33 cellular contexts compared by ENCODE assay signal in genomic region chr18:37986665-37987064, GRCh38.
"Had no signal": no experiment of that assay in that cellular context is flagged by ENCODE, and none has a peak within 500 bp of the region (broad histone marks: within the 10 kb centered on the region; RNA-seq: fewer than 3 reads in every experiment).

No MANE protein-coding gene starts in this region.

- H3K36me3 Mint-ChIP-seq: activated CD8-positive, alpha-beta memory T cell treated with anti-CD3 and anti-CD28 coated beads, Interleukin-2, amount 10 ng/mL, durations not matched to agents 7 days and 5 days; activated naive CD4-positive, alpha-beta T cell treated with anti-CD3 and anti-CD28 coated beads, Interleukin-2, amount 10 ng/mL, durations not matched to agents 7 days and 5 days; activated naive CD8-positive, alpha-beta T cell had no signal

- H3K27me3 Mint-ChIP-seq: activated CD4-positive, alpha-beta memory T cell treated with anti-CD3 and anti-CD28 coated beads, Interleukin-2, amount 10 ng/mL, durations not matched to agents 7 days and 5 days; activated CD8-positive, alpha-beta memory T cell treated with anti-CD3 and anti-CD28 coated beads, Interleukin-2, amount 10 ng/mL, durations not matched to agents 7 days and 5 days; activated naive CD4-positive, alpha-beta T cell treated with anti-CD3 and anti-CD28 coated beads, Interleukin-2, amount 10 ng/mL, durations not matched to agents 7 days and 5 days; activated naive CD8-positive, alpha-beta T cell; central memory CD8-positive, alpha-beta T cell had no signal

- H3K9me3 Mint-ChIP-seq: activated naive CD4-positive, alpha-beta T cell treated with anti-CD3 and anti-CD28 coated beads, Interleukin-2, amount 10 ng/mL, durations not matched to agents 7 days and 5 days had no signal

- H3K27ac ChIP-seq: brain microvascular endothelial cell, cardiac muscle cell, PC-9, RWPE1, WERI-Rb-1 had no signal

- FAIRE-seq: RCC 7860 had no signal

- H3K36me3 ChIP-seq: brain microvascular endothelial cell, cardiac muscle cell, WERI-Rb-1 had no signal

- H3K4me3 ChIP-seq: cardiac muscle cell, PC-9 had no signal

- H3K27ac Mint-ChIP-seq: activated CD4-positive, alpha-beta memory T cell treated with anti-CD3 and anti-CD28 coated beads, Interleukin-2, amount 10 ng/mL, durations not matched to agents 7 days and 5 days; activated CD8-positive, alpha-beta memory T cell treated with anti-CD3 and anti-CD28 coated beads, Interleukin-2, amount 10 ng/mL, durations not matched to agents 7 days and 5 days; activated naive CD4-positive, alpha-beta T cell treated with anti-CD3 and anti-CD28 coated beads, Interleukin-2, amount 10 ng/mL, durations not matched to agents 7 days and 5 days; activated naive CD8-positive, alpha-beta T cell had no signal

- ATAC-seq: activated CD8-positive, alpha-beta memory T cell treated with anti-CD3 and anti-CD28 coated beads, Interleukin-2, amount 10 ng/mL, durations not matched to agents 7 days and 5 days; Right ventricle myocardium inferior; SK-N-SH treated with all-trans-retinoic acid at 6 μM for 48 hours had no signal

- DNase-seq: activated CD4-positive, alpha-beta memory T cell treated with anti-CD3 and anti-CD28 coated beads, Interleukin-2, amount 10 ng/mL, durations not matched to agents 7 days and 5 days; activated CD4-positive, alpha-beta T cell treated with anti-CD3 and anti-CD28 coated beads for 1 hour; activated CD4-positive, alpha-beta T cell treated with anti-CD3 and anti-CD28 coated beads for 48 hours; activated CD4-positive, CD25-positive, alpha-beta regulatory T cell; activated CD8-positive, alpha-beta memory T cell treated with anti-CD3 and anti-CD28 coated beads for 24 hours; activated CD8-positive, alpha-beta memory T cell treated with anti-CD3 and anti-CD28 coated beads, Interleukin-2, amount 10 ng/mL, durations not matched to agents 7 days and 5 days; activated CD8-positive, alpha-beta memory T cell treated with anti-CD3 and anti-CD28 coated beads, Interleukin-2, amount 50 U/mL, for 48 hours; activated effector memory CD4-positive, alpha-beta T cell treated with Interleukin-2 at 50 U/mL for 16 hours; activated naive CD4-positive, alpha-beta T cell treated with anti-CD3 and anti-CD28 coated beads, Interleukin-2, amount 10 ng/mL, durations not matched to agents 7 days and 5 days; activated T-cell treated with anti-CD3 and anti-CD28 coated beads, Interleukin-2, amount 50 U/mL, for 48 hours; amniotic stem cell; aorta; brain microvascular endothelial cell; Karpas-422; NCI-H1105; NCI-H1417 treated with DMSO at 0.1 percent for 48 hours; NCI-H187 treated with DMSO at 0.1 percent for 48 hours; NCI-H2081; NCI-H2171; NCI-H524; PC-9; SIG-M5; T-helper 1 cell; T-helper 2 cell; T1000; WERI-Rb-1 had no signal

- H3K4me3 Mint-ChIP-seq: activated CD4-positive, alpha-beta memory T cell treated with anti-CD3 and anti-CD28 coated beads, Interleukin-2, amount 10 ng/mL, durations not matched to agents 7 days and 5 days; activated CD8-positive, alpha-beta memory T cell treated with anti-CD3 and anti-CD28 coated beads, Interleukin-2, amount 10 ng/mL, durations not matched to agents 7 days and 5 days; activated naive CD4-positive, alpha-beta T cell treated with anti-CD3 and anti-CD28 coated beads, Interleukin-2, amount 10 ng/mL, durations not matched to agents 7 days and 5 days; activated naive CD8-positive, alpha-beta T cell; central memory CD8-positive, alpha-beta T cell had no signal

- H3K27me3 ChIP-seq: brain microvascular endothelial cell, cardiac muscle cell had no signal

- H3K4me1 Mint-ChIP-seq: activated CD4-positive, alpha-beta memory T cell treated with anti-CD3 and anti-CD28 coated beads, Interleukin-2, amount 10 ng/mL, durations not matched to agents 7 days and 5 days; activated CD8-positive, alpha-beta memory T cell treated with anti-CD3 and anti-CD28 coated beads, Interleukin-2, amount 10 ng/mL, durations not matched to agents 7 days and 5 days; activated naive CD4-positive, alpha-beta T cell treated with anti-CD3 and anti-CD28 coated beads, Interleukin-2, amount 10 ng/mL, durations not matched to agents 7 days and 5 days; central memory CD8-positive, alpha-beta T cell had no signal
